1 cellular context compared by ENCODE assay signal in genomic region chr11:66891849-66892660, GRCh38.
TF ChIP-seq lines count a peak whose summit lies in the region.

No MANE protein-coding gene starts in this region.

TF ChIP-seq in GM23338, 12 proteins besides CTCF, POLR2A, EP300 and RAD21 (continued from another document):
- TF ChIP-seq ZNF462 (CRISPR knock-in tag; IDR thresholded peaks at IDR 0.05) = no peak
- TF ChIP-seq REST (IDR thresholded peaks at IDR 0.05; ENCODE audit: unreplicated experiment) = no peak
- TF ChIP-seq ETS1 (IDR thresholded peaks at IDR 0.05) = no peak
- no peak for TF ChIP-seq ZNF331 (CRISPR knock-in tag; IDR thresholded peaks at IDR 0.05; ENCODE audit: low read depth)
- no peak for TF ChIP-seq STAT1 (IDR thresholded peaks at IDR 0.05; ENCODE audit: unreplicated experiment)
- no peak for TF ChIP-seq POLR2AphosphoS5 (IDR thresholded peaks at IDR 0.05; ENCODE audit: low read depth)
- no peak for TF ChIP-seq CREB1 (CRISPR knock-in tag; IDR thresholded peaks at IDR 0.05; ENCODE audit: low read depth)
- TF ChIP-seq EZH2 (IDR thresholded peaks at IDR 0.05; ENCODE audit: low read depth, unreplicated experiment) = no peak
- no peak for TF ChIP-seq NANOG (IDR thresholded peaks at IDR 0.05; ENCODE audit: borderline replicate concordance)
